In the genomic region with DNA sequence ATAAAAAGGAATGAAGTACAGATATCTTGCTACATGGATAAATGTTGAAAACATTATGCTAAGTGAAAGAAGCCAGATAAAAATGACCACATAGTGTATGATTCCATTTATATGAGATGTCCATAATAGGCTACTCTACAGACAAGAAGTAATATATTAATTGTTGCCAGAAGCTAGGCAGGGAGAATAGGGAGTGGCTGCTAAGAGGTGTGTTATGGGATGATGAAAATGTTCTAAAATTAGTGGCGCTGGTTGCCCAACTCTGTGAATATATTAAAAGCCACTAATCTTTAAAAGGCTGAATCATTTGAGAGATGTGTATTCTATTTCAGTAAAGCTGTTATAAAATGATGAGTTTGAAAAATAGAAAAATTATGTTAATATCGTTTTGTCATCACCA, we compare ENCODE assay signal across 27 cellular contexts.
DNase-seq lines count a peak whose midpoint lies in the region; ATAC-seq, FAIRE-seq and TF ChIP-seq lines count a peak whose summit lies in the region.
"Had no signal": no experiment of that assay in that cellular context is flagged by ENCODE, and none has a peak within 500 bp of the region (broad histone marks: within the 10 kb centered on the region; RNA-seq: fewer than 3 reads in every experiment).

No MANE protein-coding gene starts in this region.

- TF ChIP-seq RAD21 in HepG2 (CRISPR knock-in tag; IDR thresholded peaks at IDR 0.05), result no peak

- H3K4me1 ChIP-seq in gastroesophageal sphincter (peaks cover 0 to 37% (median 4%) of the 10 kb centered on the region in 3 donors), HepG2 (ENCODE audit: insufficient read depth, low read length) (no peaks in the 10 kb centered on the region)
- H3K4me1 ChIP-seq: foreskin keratinocyte, spleen had no signal

- TF ChIP-seq POLR2A in gastroesophageal sphincter (IDR thresholded peaks at IDR 0.05) (no peak), HepG2 (IDR thresholded peaks at IDR 0.05; ENCODE audit: insufficient read depth in 1 of 2, low read depth in 2 of 2, low read length in 2 of 2) (no peak)

- 59 to 65% methylated on average over 2 of the region's 2 CpGs for WGBS in gastroesophageal sphincter (ENCODE audit: low coverage in 1 of 2), 2 donors
- WGBS in HepG2 (ENCODE audit: low lambda C conversion rate), result 21% methylated on average over 2 of the region's 2 CpGs

- ATAC-seq in gastroesophageal sphincter (peak; percentile 46), HepG2 (no peak)
- ATAC-seq: foreskin keratinocyte, left lobe of liver had no signal

- H3K36me3 ChIP-seq in gastroesophageal sphincter (no peaks in the 10 kb centered on the region), HepG2 (replicated peaks in 1 of 2; ENCODE audit: control insufficient read depth in 1 of 2, insufficient read depth in 2 of 2, low read length in 2 of 2) (no peaks in the 10 kb centered on the region)
- H3K36me3 ChIP-seq: adrenal gland, BE2C, MG63, spleen had no signal

- H3K9ac ChIP-seq in HepG2 (ENCODE audit: insufficient read depth, low read depth, low read length), result no peak overlapping the region

- H3K4me2 ChIP-seq in HepG2 (ENCODE audit: low read depth, low read length), result no peak overlapping the region
- H3K4me2 ChIP-seq: hepatocyte, PC-9 had no signal

- intact Hi-C loops in HepG2 (cut with micrococcal nuclease; ENCODE audit: unreplicated experiment), result no loop called here

- CTCF ChIA-PET in HepG2 (lab: Yijun Ruan, JAX; ENCODE audit: low intra/inter-chr PET ratio, low total read pairs), result no interaction called here

- H3K4me3 ChIP-seq in gastroesophageal sphincter (no peak overlapping the region), HepG2 (replicated peaks in 1 of 3; ENCODE audit: insufficient read depth in 1 of 3, low read depth in 2 of 3, low read length in 3 of 3) (no peak overlapping the region)
- H3K4me3 ChIP-seq: adrenal gland, hepatocyte, MG63, PC-9, spleen had no signal

- H3K9me3 ChIP-seq in gastroesophageal sphincter (peaks cover 0 to under 1% (median 0%) of the 10 kb centered on the region in 3 donors), HepG2 (ENCODE audit: low read length) (no peaks in the 10 kb centered on the region)
- H3K9me3 ChIP-seq: adrenal gland, BE2C, MG63, spleen had no signal

- POLR2A ChIA-PET in HepG2 (lab: Yijun Ruan, JAX), result no interaction called here

- H3K27ac ChIP-seq in gastroesophageal sphincter, result peak overlapping the region in 3 of 4 donors; percentile 27 to 69 (median 68)
- no peak overlapping the region for H3K27ac ChIP-seq in HepG2 (ENCODE audit: extremely low read length, insufficient read depth, low read length)
- H3K27ac ChIP-seq: adrenal gland, foreskin keratinocyte, hepatocyte, PC-9, spleen had no signal

- TF ChIP-seq EP300 in gastroesophageal sphincter (IDR thresholded peaks at IDR 0.05) (no peak), HepG2 (IDR thresholded peaks at IDR 0.05; ENCODE audit: low read depth in 2 of 2, low read length in 2 of 2) (no peak), HepG2 (CRISPR knock-in tag; IDR thresholded peaks at IDR 0.05; ENCODE audit: borderline replicate concordance) (no peak)

- H3K27me3 ChIP-seq in gastroesophageal sphincter (no peaks in the 10 kb centered on the region), HepG2 (ENCODE audit: control insufficient read depth in 1 of 2, insufficient read depth in 2 of 2, low read length in 2 of 2) (no peaks in the 10 kb centered on the region)
- H3K27me3 ChIP-seq: adrenal gland, BE2C, hepatocyte, MG63, spleen had no signal

- peak; percentile 40 for DNase-seq in LHCN-M2 (ENCODE audit: low read depth)
- DNase-seq in RPMI7951 (ENCODE audit: low read depth), result peak; percentile 47
- peak; percentile 83 for DNase-seq in myocyte (ENCODE audit: low read depth)
- DNase-seq in HepG2 (ENCODE audit: low spot score), result no peak
- DNase-seq in KBM-7, result no peak
- no peak for DNase-seq in dermis blood vessel endothelial cell
- no peak for DNase-seq in stimulated activated naive CD4-positive, alpha-beta T cell treated with Interleukin-2 at 50 U/mL for 16 hours (lab: John Stamatoyannopoulos, UW)
- DNase-seq: activated CD4-positive, CD25-positive, alpha-beta regulatory T cell; activated naive CD4-positive, alpha-beta T cell treated with Interleukin-2 at 50 U/mL for 16 hours; adrenal gland; BE2C; effector memory CD4-positive, alpha-beta T cell; erythroblast; foreskin keratinocyte; MG63; NCI-H1436; NCI-H2107; nephron progenitor cell; PC-9; retina; SIG-M5; spleen; trophoblast cell had no signal

- in situ Hi-C loops in HepG2 (cut with HindIII; ENCODE audit: extremely low pct_ligation_motif_present, low pct_unique_long_range_greater_than_20kb), result no loop called here
- in situ Hi-C loops in KBM-7 (cut with MboI; ENCODE audit: low pct_unique_long_range_greater_than_20kb, low sequenced_read_pairs), result no loop called here

- no peak overlapping the region for H2AFZ ChIP-seq in HepG2 (ENCODE audit: low read length)
- H2AFZ ChIP-seq: hepatocyte, PC-9 had no signal

- no peaks in the 10 kb centered on the region for H3K79me2 ChIP-seq in HepG2 (ENCODE audit: insufficient read depth, low read length)

- no peaks in the 10 kb centered on the region for H4K20me1 ChIP-seq in HepG2 (ENCODE audit: insufficient read depth, low read length)

- TF ChIP-seq CTCF in gastroesophageal sphincter (IDR thresholded peaks at IDR 0.05), result no peak
- TF ChIP-seq CTCF in HepG2 (CRISPR knock-in tag; IDR thresholded peaks at IDR 0.05), result no peak

- no peak for FAIRE-seq in HepG2 (lab: Jason Lieb, UNC)
- FAIRE-seq: H1 had no signal

- no TSS peak for BruUV-seq in HepG2 (replicated peaks; lab: Mats Ljungman, UMichigan)

TF ChIP-seq in HepG2, 621 proteins besides CTCF, POLR2A, EP300 and RAD21:
- TF ChIP-seq RFX3 (CRISPR knock-in tag; IDR thresholded peaks at IDR 0.05), result no peak
- no peak for TF ChIP-seq POGZ (CRISPR knock-in tag; IDR thresholded peaks at IDR 0.05)
- TF ChIP-seq, protein P1, sequence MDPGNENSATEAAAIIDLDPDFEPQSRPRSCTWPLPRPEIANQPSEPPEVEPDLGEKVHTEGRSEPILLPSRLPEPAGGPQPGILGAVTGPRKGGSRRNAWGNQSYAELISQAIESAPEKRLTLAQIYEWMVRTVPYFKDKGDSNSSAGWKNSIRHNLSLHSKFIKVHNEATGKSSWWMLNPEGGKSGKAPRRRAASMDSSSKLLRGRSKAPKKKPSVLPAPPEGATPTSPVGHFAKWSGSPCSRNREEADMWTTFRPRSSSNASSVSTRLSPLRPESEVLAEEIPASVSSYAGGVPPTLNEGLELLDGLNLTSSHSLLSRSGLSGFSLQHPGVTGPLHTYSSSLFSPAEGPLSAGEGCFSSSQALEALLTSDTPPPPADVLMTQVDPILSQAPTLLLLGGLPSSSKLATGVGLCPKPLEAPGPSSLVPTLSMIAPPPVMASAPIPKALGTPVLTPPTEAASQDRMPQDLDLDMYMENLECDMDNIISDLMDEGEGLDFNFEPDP (CRISPR knock-in tag; conservative IDR thresholded peaks at IDR 0.05), result no peak

Comparison
In these comparisons a context has a peak if more than half of its experiments do, and no peak if none do; other contexts are left out.
1. DNase-seq: peak in LHCN-M2 (single experiment), RPMI7951 (single experiment) and myocyte (single experiment); none in HepG2 (single experiment), KBM-7 (single experiment), dermis blood vessel endothelial cell (single experiment) and stimulated activated naive CD4-positive, alpha-beta T cell treated with Interleukin-2 at 50 U/mL for 16 hours (single experiment).